In genomic region chr4:147246096-147246495, GRCh38 we compare ENCODE assay signal across 33 cellular contexts.
"Had no signal": no experiment of that assay in that cellular context is flagged by ENCODE, and none has a peak within 500 bp of the region (broad histone marks: within the 10 kb centered on the region; RNA-seq: fewer than 3 reads in every experiment).

No MANE protein-coding gene starts in this region.

- ATAC-seq: activated CD8-positive, alpha-beta T cell treated with anti-CD3 and anti-CD28 coated beads for 36 hours; activated naive CD4-positive, alpha-beta T cell treated with anti-CD3 and anti-CD28 coated beads, Interleukin-2, amount 50 U/mL, for 72 hours; activated T-cell treated with anti-CD3 and anti-CD28 coated beads, Interleukin-2, amount 50 U/mL, for 4 hours; activated T-cell treated with anti-CD3 and anti-CD28 coated beads, Interleukin-2, amount 50 U/mL, for 72 hours; activated T-helper 17 cell treated with anti-CD3 and anti-CD28 coated beads, Interleukin-2, amount 50 U/mL, for 72 hours; body of pancreas had no signal

- H3K36me3 ChIP-seq: adrenal gland, brain microvascular endothelial cell, cardiac muscle cell had no signal

- H3K27me3 ChIP-seq: adrenal gland, body of pancreas, brain microvascular endothelial cell, cardiac muscle cell had no signal

- H3K4me1 ChIP-seq: adrenal gland, body of pancreas had no signal

- H3K9me3 ChIP-seq: adrenal gland, body of pancreas had no signal

- H3K4me3 ChIP-seq: adrenal gland, body of pancreas, cardiac muscle cell had no signal

- H3K27ac ChIP-seq: adrenal gland, body of pancreas, brain microvascular endothelial cell, cardiac muscle cell, VCaP had no signal

- DNase-seq: activated B cell treated with CpG ODN at 0.5 μM for 24 hours; activated CD4-positive, alpha-beta memory T cell treated with anti-CD3 and anti-CD28 coated beads for 36 hours; activated CD4-positive, alpha-beta T cell treated with anti-CD3 and anti-CD28 coated beads for 4 hours; activated CD4-positive, alpha-beta T cell treated with anti-CD3 and anti-CD28 coated beads, Interleukin-2, amount 10 ng/mL, durations not matched to agents 24 days and 14 days; activated CD4-positive, alpha-beta T cell treated with anti-CD3 and anti-CD28 coated beads, Interleukin-2, amount 50 U/mL, for 1 hour; activated CD4-positive, alpha-beta T cell treated with anti-CD3 and anti-CD28 coated beads, Interleukin-2, amount 50 U/mL, for 4 hours; activated CD4-positive, CD25-positive, alpha-beta regulatory T cell treated with anti-CD3 and anti-CD28 coated beads, Interleukin-2, amount 50 U/mL, for 72 hours; activated CD8-positive, alpha-beta memory T cell treated with anti-CD3 and anti-CD28 coated beads, Interleukin-2, amount 50 U/mL, for 4 hours; activated CD8-positive, alpha-beta T cell treated with anti-CD3 and anti-CD28 coated beads for 36 hours; activated effector memory CD4-positive, alpha-beta T cell treated with anti-CD3 and anti-CD28 coated beads, Interleukin-2, amount 50 U/mL, for 16 hours; activated gamma-delta T cell treated with Interleukin-2 at 50 U/mL for 16 hours; activated naive CD4-positive, alpha-beta T cell; activated naive CD4-positive, alpha-beta T cell treated with anti-CD3 and anti-CD28 coated beads for 36 hours; activated naive CD4-positive, alpha-beta T cell treated with anti-CD3 and anti-CD28 coated beads, Interleukin-2, amount 50 U/mL, for 16 hours; activated naive CD8-positive, alpha-beta T cell treated with anti-CD3 and anti-CD28 coated beads for 36 hours; activated T-cell treated with anti-CD3 and anti-CD28 coated beads for 4 hours; activated T-cell treated with anti-CD3 and anti-CD28 coated beads, Interleukin-2, amount 50 U/mL, for 1 hour; activated T-cell treated with anti-CD3 and anti-CD28 coated beads, Interleukin-2, amount 50 U/mL, for 4 hours; activated T-cell treated with anti-CD3 and anti-CD28 coated beads, Interleukin-2, amount 50 U/mL, for 72 hours; adrenal gland; amniotic stem cell; aorta; body of pancreas; brain microvascular endothelial cell; caudate nucleus; cerebellar nuclear complex; T-helper 1 cell; T-helper 2 cell; T-helper 9 cell had no signal
